In the genomic region with DNA sequence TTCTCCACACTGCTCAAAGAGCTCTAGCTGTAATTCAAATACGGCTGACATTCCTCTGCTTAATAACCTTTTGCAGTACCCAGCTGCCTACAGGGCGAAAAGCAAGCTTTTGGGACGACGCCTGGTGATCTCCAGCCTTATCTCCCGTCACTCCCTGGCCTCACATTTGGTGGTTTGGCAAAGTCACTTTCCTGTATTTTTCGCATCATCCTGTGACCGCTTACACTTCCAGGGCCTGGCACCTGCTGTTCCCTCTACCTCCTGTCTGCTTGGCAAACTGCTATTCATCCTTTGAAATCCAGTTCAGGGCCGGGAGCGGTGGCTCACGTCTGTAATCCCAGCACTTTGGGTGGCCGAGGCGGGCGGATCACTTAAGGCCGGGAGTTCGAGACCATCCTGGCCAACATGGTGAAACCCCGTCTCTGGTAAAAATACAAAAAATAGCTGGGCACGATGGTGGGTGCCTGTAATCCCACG, we compare ENCODE assay signal across 1 cellular context.
TF ChIP-seq lines count a peak whose summit lies in the region.

No MANE protein-coding gene starts in this region.

TF ChIP-seq in GM12878, 131 proteins besides CTCF, POLR2A, EP300 and RAD21 (continued from another document):
- TF ChIP-seq, protein P1, sequence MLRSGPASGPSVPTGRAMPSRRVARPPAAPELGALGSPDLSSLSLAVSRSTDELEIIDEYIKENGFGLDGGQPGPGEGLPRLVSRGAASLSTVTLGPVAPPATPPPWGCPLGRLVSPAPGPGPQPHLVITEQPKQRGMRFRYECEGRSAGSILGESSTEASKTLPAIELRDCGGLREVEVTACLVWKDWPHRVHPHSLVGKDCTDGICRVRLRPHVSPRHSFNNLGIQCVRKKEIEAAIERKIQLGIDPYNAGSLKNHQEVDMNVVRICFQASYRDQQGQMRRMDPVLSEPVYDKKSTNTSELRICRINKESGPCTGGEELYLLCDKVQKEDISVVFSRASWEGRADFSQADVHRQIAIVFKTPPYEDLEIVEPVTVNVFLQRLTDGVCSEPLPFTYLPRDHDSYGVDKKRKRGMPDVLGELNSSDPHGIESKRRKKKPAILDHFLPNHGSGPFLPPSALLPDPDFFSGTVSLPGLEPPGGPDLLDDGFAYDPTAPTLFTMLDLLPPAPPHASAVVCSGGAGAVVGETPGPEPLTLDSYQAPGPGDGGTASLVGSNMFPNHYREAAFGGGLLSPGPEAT (IDR thresholded peaks at IDR 0.05; ENCODE audit: low read depth) = 0 out of 2 replicates have a peak, but pooled peaks have one; percentile 10
- 0 out of 2 replicates have a peak, but pooled peaks have one; percentile 22 for TF ChIP-seq RUNX3 (IDR thresholded peaks at IDR 0.05; ENCODE audit: low read length)
TF ChIP-seq in GM12878: peak in this region for 3.
